ENCODE assay signal across 23 cellular contexts in genomic region chr10:64369885-64370773, GRCh38.
"Had no signal": no experiment of that assay in that cellular context is flagged by ENCODE, and none has a peak within 500 bp of the region (broad histone marks: within the 10 kb centered on the region; RNA-seq: fewer than 3 reads in every experiment).

No MANE protein-coding gene starts in this region.

- H3K27me3 ChIP-seq: esophagus muscularis mucosa, gastroesophageal sphincter, heart right ventricle, tibial nerve, uterus had no signal

- H3K36me3 ChIP-seq: esophagus muscularis mucosa, gastroesophageal sphincter, heart right ventricle, prostate gland, tibial nerve, uterus had no signal

- H3K27ac ChIP-seq: esophagus muscularis mucosa, gastroesophageal sphincter, heart right ventricle, prostate gland, skin epidermis, tibial nerve, uterus had no signal

- H3K4me1 ChIP-seq: esophagus muscularis mucosa, gastroesophageal sphincter, heart right ventricle, prostate gland, tibial nerve, uterus had no signal

- DNase-seq: activated CD4-positive, CD25-positive, alpha-beta regulatory T cell; activated CD8-positive, alpha-beta memory T cell treated with anti-CD3 and anti-CD28 coated beads for 24 hours; activated CD8-positive, alpha-beta memory T cell treated with anti-CD3 and anti-CD28 coated beads, Interleukin-2, amount 50 U/mL, for 48 hours; activated effector memory CD4-positive, alpha-beta T cell treated with Interleukin-2 at 50 U/mL for 16 hours; activated naive CD4-positive, alpha-beta T cell treated with anti-CD3 and anti-CD28 coated beads, Interleukin-2, amount 10 ng/mL, durations not matched to agents 7 days and 5 days; activated naive CD8-positive, alpha-beta T cell treated with anti-CD3 and anti-CD28 coated beads, Interleukin-2, amount 50 U/mL, for 24 hours; activated T-cell treated with anti-CD3 and anti-CD28 coated beads, Interleukin-2, amount 50 U/mL, for 48 hours; anterior cingulate cortex; caudate nucleus; heart right ventricle; immature natural killer cell; left cardiac atrium; occipital lobe; right cardiac atrium; stimulated activated CD4-positive, alpha-beta T cell treated with anti-CD3 and anti-CD28 coated beads, Interleukin-15, amount 100 ng/mL, for 24 hours; stimulated activated CD4-positive, alpha-beta T cell treated with anti-CD3 and anti-CD28 coated beads, Interleukin-2, amount 100 ng/mL, for 48 hours; T-cell; uterus had no signal

- H3K4me3 ChIP-seq: esophagus muscularis mucosa, gastroesophageal sphincter, heart right ventricle, prostate gland, skin epidermis, tibial nerve, uterus had no signal

- ATAC-seq: activated naive CD8-positive, alpha-beta T cell treated with anti-CD3 and anti-CD28 coated beads, Interleukin-2, amount 50 U/mL, for 24 hours; gastroesophageal sphincter; heart right ventricle; left cardiac atrium; right cardiac atrium; T-cell had no signal

- H3K9me3 ChIP-seq: esophagus muscularis mucosa, gastroesophageal sphincter, heart right ventricle, prostate gland, tibial nerve, uterus had no signal
